ENCODE assay signal across 7 cellular contexts in genomic region chr17:60086822-60087591, GRCh38. TPM values are rescaled to one million over a fixed set of nuclear protein-coding genes. Genes with fewer than 3 reads are reported as not detected.
DNase-seq lines count a peak whose midpoint lies in the region; ATAC-seq and TF ChIP-seq lines count a peak whose summit lies in the region.

No MANE protein-coding gene starts in this region.

- CTCF ChIA-PET in Panc1 (lab: Charles Lee) = no interaction called here

- H3K27ac Mint-ChIP-seq in natural killer cell treated with Interleukin-12 subunit alpha and Interleukin-12 subunit beta and Interleukin-15 and Interleukin-18, amount 100 ng/mL, for 72 hours = no peak overlapping the region

- no peaks in the 10 kb centered on the region for H3K36me3 Mint-ChIP-seq in natural killer cell treated with Interleukin-12 subunit alpha and Interleukin-12 subunit beta and Interleukin-15 and Interleukin-18, amount 100 ng/mL, for 72 hours

- no peaks in the 10 kb centered on the region for H3K9me3 ChIP-seq in Panc1 (ENCODE audit: control insufficient read depth, insufficient read depth, low read depth, low read length)
- H3K9me3 ChIP-seq in esophagus squamous epithelium = no peaks in the 10 kb centered on the region
- H3K9me3 ChIP-seq in skeletal muscle satellite cell (replicated peaks; ENCODE audit: low read length) = no peaks in the 10 kb centered on the region

- WGBS in esophagus squamous epithelium, 2 donors = 58 to 61% methylated on average over 6 of the region's 6 CpGs

- H3K4me3 ChIP-seq in Panc1 (ENCODE audit: low read depth in 2 of 2, low read length in 2 of 2) (peak overlapping the region; percentile 6 to 12; a peak in 1 of 4 replicates), esophagus squamous epithelium (peak overlapping the region in 3 of 4 donors; percentile 2 to 16 (median 2)), skeletal muscle satellite cell (ENCODE audit: low read length) (peak overlapping the region; percentile 56)

- POLR2A ChIA-PET in Panc1 (lab: Charles Lee) = no interaction called here

- H3K9ac ChIP-seq in skeletal muscle satellite cell (ENCODE audit: low read depth, low read length) = peak overlapping the region; percentile 69

- no peak for TF ChIP-seq POLR2A in esophagus squamous epithelium (IDR thresholded peaks at IDR 0.05)

- in situ Hi-C loops in Panc1 (cut with HindIII; ENCODE audit: low pct_unique_long_range_greater_than_20kb, low sequenced_read_pairs) = no loop called here

- no peaks in the 10 kb centered on the region for H3K9me3 Mint-ChIP-seq in natural killer cell treated with Interleukin-12 subunit alpha and Interleukin-12 subunit beta and Interleukin-15 and Interleukin-18, amount 100 ng/mL, for 72 hours

- H3K27me3 ChIP-seq in Panc1 (ENCODE audit: control insufficient read depth, insufficient read depth, low read length) (no peaks in the 10 kb centered on the region), esophagus squamous epithelium (no peaks in the 10 kb centered on the region), skeletal muscle satellite cell (ENCODE audit: control insufficient read depth, insufficient read depth, low read length) (no peaks in the 10 kb centered on the region)

- no peaks in the 10 kb centered on the region for H3K36me3 ChIP-seq in Panc1 (ENCODE audit: control insufficient read depth, insufficient read depth, low read length)
- no peaks in the 10 kb centered on the region for H3K36me3 ChIP-seq in esophagus squamous epithelium
- H3K36me3 ChIP-seq in skeletal muscle satellite cell (ENCODE audit: insufficient read depth, low read length) = peaks cover 7% of the 10 kb centered on the region

- peaks cover 7 to 15% of the 10 kb centered on the region in 2 donors for H3K27me3 Mint-ChIP-seq in natural killer cell treated with Interleukin-12 subunit alpha and Interleukin-12 subunit beta and Interleukin-15 and Interleukin-18, amount 100 ng/mL, for 72 hours

- H3K27ac ChIP-seq in Panc1 (ENCODE audit: low read length) = peak overlapping the region; percentile 40; the same call in 1 of the 2 replicates
- H3K27ac ChIP-seq in esophagus squamous epithelium = peak overlapping the region in 2 of 4 donors; percentile 9 to 22

- H3K4me1 Mint-ChIP-seq in natural killer cell treated with Interleukin-12 subunit alpha and Interleukin-12 subunit beta and Interleukin-15 and Interleukin-18, amount 100 ng/mL, for 72 hours (ENCODE audit: low read depth in 2 of 2) = peaks cover 0 to 6% of the 10 kb centered on the region in 2 donors

- H3K4me3 Mint-ChIP-seq in natural killer cell treated with Interleukin-12 subunit alpha and Interleukin-12 subunit beta and Interleukin-15 and Interleukin-18, amount 100 ng/mL, for 72 hours = no peak overlapping the region

- BruUV-seq in Panc1 (replicated peaks; lab: Mats Ljungman, UMichigan) = no TSS peak

- H3K4me2 ChIP-seq in skeletal muscle satellite cell (ENCODE audit: low read length) = peak overlapping the region; percentile 74

- ATAC-seq in Panc1 (no peak), HG03196 (IDR thresholded peaks at IDR 0.05; ENCODE audit: unreplicated experiment) (no peak)
- no peak for ATAC-seq in natural killer cell treated with Interleukin-12 subunit alpha and Interleukin-12 subunit beta and Interleukin-15 and Interleukin-18, amount 100 ng/mL, for 72 hours

- intact Hi-C loops in Panc1 (cut with micrococcal nuclease; ENCODE audit: unreplicated experiment) (no loop called here), esophagus squamous epithelium (cut with DNase I) (no loop called here)

- H3K4me1 ChIP-seq in Panc1 (ENCODE audit: control insufficient read depth, insufficient read depth, low read length) = peaks cover 27% of the 10 kb centered on the region; the same call in 1 of the 2 replicates
- H3K4me1 ChIP-seq in esophagus squamous epithelium = peaks cover 6 to 27% (median 18%) of the 10 kb centered on the region in 3 donors
- H3K4me1 ChIP-seq in skeletal muscle satellite cell (ENCODE audit: control insufficient read depth, insufficient read depth, low read length) = peaks cover 57% of the 10 kb centered on the region

- TF ChIP-seq CTCF in Panc1 (IDR thresholded peaks at IDR 0.05) (no peak), esophagus squamous epithelium (IDR thresholded peaks at IDR 0.05) (no peak)

- DNase-seq in HCEC 1CT (peak; percentile 66), Panc1 (ENCODE audit: low read depth, low spot score) (no peak), esophagus squamous epithelium (lab: John Stamatoyannopoulos, UW) (no peak), cerebellar nuclear complex (lab: John Stamatoyannopoulos, UW) (no peak)
- DNase-seq in natural killer cell treated with Interleukin-12 subunit alpha and Interleukin-12 subunit beta and Interleukin-15 and Interleukin-18, amount 100 ng/mL, for 72 hours (ENCODE audit: low spot score) = no peak

RNA-seq across cellular contexts. Expression of gene HEATR6, which starts 8.3 kb away (rescaled TPM):
- total RNA-seq in Panc1 (2021; ENCODE audit: unreplicated experiment) = 20.9 TPM
- polyA plus RNA-seq in Panc1 (2012; ENCODE audit: insufficient read length) = 11.7 TPM
- total RNA-seq in esophagus squamous epithelium = 10 to 100 TPM in 2 of 4 donors, 1 to 10 TPM in 2; 5.8 to 14.8 (median 11.4) TPM
- 10.9 and 17.2 TPM in 2 replicates for total RNA-seq in skeletal muscle satellite cell (2012; rRNA removed)
- 10 to 100 TPM; 18.5 to 21.3 TPM for total RNA-seq in natural killer cell treated with Interleukin-12 subunit alpha and Interleukin-12 subunit beta and Interleukin-15 and Interleukin-18, amount 100 ng/mL, for 72 hours

Comparison
In these comparisons a context has a peak if more than half of its experiments do, and no peak if none do; other contexts are left out.
1. H3K4me3 ChIP-seq: peak in every context shown above with its lines; median percentile 56 in skeletal muscle satellite cell; 9 in Panc1; 2 in esophagus squamous epithelium.